In the genomic region with DNA sequence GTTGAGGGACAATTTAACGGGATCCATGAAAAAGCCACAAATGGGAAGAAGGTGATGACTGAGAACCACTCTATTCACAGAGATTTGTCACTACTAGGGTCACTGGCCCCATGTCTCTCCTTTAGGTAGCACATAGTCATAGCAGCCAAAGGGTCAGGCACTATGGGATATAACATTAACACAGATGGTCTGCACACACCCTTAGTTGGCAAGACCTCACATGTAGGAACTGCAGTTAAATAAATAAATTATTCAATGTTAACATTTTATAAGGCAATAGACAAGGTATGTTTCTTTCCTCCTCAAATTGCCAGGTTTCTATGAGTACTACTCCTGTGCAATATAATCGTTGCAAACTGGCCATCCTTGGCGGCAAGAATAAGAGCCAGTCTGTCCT, we compare ENCODE assay signal across 24 cellular contexts. TPM values are rescaled to one million over a fixed set of nuclear protein-coding genes. Genes with fewer than 3 reads are reported as not detected.
"Had no signal": no experiment of that assay in that cellular context is flagged by ENCODE, and none has a peak within 500 bp of the region (broad histone marks: within the 10 kb centered on the region; RNA-seq: fewer than 3 reads in every experiment).

No MANE protein-coding gene starts in this region.

- H3K36me3 ChIP-seq: adrenal gland, breast epithelium had no signal

- H3K4me3 Mint-ChIP-seq: activated CD4-positive, alpha-beta T cell treated with anti-CD3 and anti-CD28 coated beads for 36 hours; activated CD8-positive, alpha-beta T cell treated with anti-CD3 and anti-CD28 coated beads, Interleukin-2, amount 10 ng/mL, durations not matched to agents 7 days and 5 days; activated naive CD8-positive, alpha-beta T cell treated with anti-CD3 and anti-CD28 coated beads, Interleukin-2, amount 10 ng/mL, durations not matched to agents 7 days and 5 days had no signal

- H3K4me3 ChIP-seq: adrenal gland, breast epithelium had no signal

- H3K27me3 Mint-ChIP-seq: activated CD4-positive, alpha-beta T cell treated with anti-CD3 and anti-CD28 coated beads for 36 hours; activated naive CD8-positive, alpha-beta T cell treated with anti-CD3 and anti-CD28 coated beads, Interleukin-2, amount 10 ng/mL, durations not matched to agents 7 days and 5 days; IgD-negative memory B cell; T-helper 17 cell had no signal

- H3K27ac Mint-ChIP-seq: activated CD4-positive, alpha-beta T cell treated with anti-CD3 and anti-CD28 coated beads for 36 hours; activated CD8-positive, alpha-beta T cell treated with anti-CD3 and anti-CD28 coated beads, Interleukin-2, amount 10 ng/mL, durations not matched to agents 7 days and 5 days; activated naive CD8-positive, alpha-beta T cell treated with anti-CD3 and anti-CD28 coated beads, Interleukin-2, amount 10 ng/mL, durations not matched to agents 7 days and 5 days had no signal

- H3K9ac ChIP-seq: KMS-11 had no signal

- H3K27me3 ChIP-seq: adrenal gland, breast epithelium had no signal

- H3K9me3 ChIP-seq: adrenal gland, breast epithelium had no signal

- H3K4me1 ChIP-seq: breast epithelium had no signal

- H3K27ac ChIP-seq: adrenal gland, breast epithelium, KMS-11, VCaP had no signal

- DNase-seq: activated CD4-positive, alpha-beta T cell treated with anti-CD3 and anti-CD28 coated beads for 36 hours; activated CD4-positive, alpha-beta T cell treated with anti-CD3 and anti-CD28 coated beads, Interleukin-2, amount 50 U/mL, for 4 hours; activated CD8-positive, alpha-beta memory T cell treated with anti-CD3 and anti-CD28 coated beads, Interleukin-2, amount 50 U/mL, for 48 hours; activated CD8-positive, alpha-beta T cell treated with anti-CD3 and anti-CD28 coated beads, Interleukin-2, amount 10 ng/mL, durations not matched to agents 7 days and 5 days; activated naive CD4-positive, alpha-beta T cell treated with anti-CD3 and anti-CD28 coated beads, Interleukin-2, amount 50 U/mL, for 16 hours; activated naive CD8-positive, alpha-beta T cell treated with anti-CD3 and anti-CD28 coated beads, Interleukin-2, amount 10 ng/mL, durations not matched to agents 7 days and 5 days; activated T-cell treated with anti-CD3 and anti-CD28 coated beads, Interleukin-2, amount 50 U/mL, for 1 hour; adrenal gland; aorta; central memory CD4-positive, alpha-beta T cell; NCI-H1092; NCI-H1417 treated with DMSO at 0.1 percent for 48 hours; NCI-H1694 treated with DMSO at 0.1 percent for 48 hours; NCI-H2029 treated with DMSO at 0.1 percent for 48 hours; NCI-H510A treated with DMSO at 0.1 percent for 48 hours; NCI-H774; SIG-M5; T-helper 17 cell; T1000 had no signal

- ATAC-seq: activated CD4-positive, alpha-beta T cell treated with anti-CD3 and anti-CD28 coated beads for 36 hours; activated CD8-positive, alpha-beta T cell treated with anti-CD3 and anti-CD28 coated beads, Interleukin-2, amount 10 ng/mL, durations not matched to agents 7 days and 5 days had no signal

- H3K9me3 Mint-ChIP-seq: activated naive CD8-positive, alpha-beta T cell treated with anti-CD3 and anti-CD28 coated beads, Interleukin-2, amount 10 ng/mL, durations not matched to agents 7 days and 5 days; IgD-negative memory B cell had no signal

RNA-seq across cellular contexts. Expression of gene RASGEF1B, which starts 10.9 kb away (rescaled TPM):
- total RNA-seq: RPMI7951 had no signal
